In genomic region chr1:204217648-204218000, GRCh38 we compare ENCODE assay signal across 9 cellular contexts. TPM values are rescaled to one million over a fixed set of nuclear protein-coding genes. Genes with fewer than 3 reads are reported as not detected.
"Had no signal": no experiment of that assay in that cellular context is flagged by ENCODE, and none has a peak within 500 bp of the region (broad histone marks: within the 10 kb centered on the region; RNA-seq: fewer than 3 reads in every experiment).

No MANE protein-coding gene starts in this region.

- H3K4me3 ChIP-seq: GM23248, HAP-1, K562 had no signal

- H3K36me3 ChIP-seq: HAP-1 had no signal

- H3K9me3 ChIP-seq: HAP-1 had no signal

- H3K27ac ChIP-seq: GM23248 had no signal

- ATAC-seq: HCT116, K562 had no signal

- H3K27ac Mint-ChIP-seq: HFFc6 had no signal

- H2AFZ ChIP-seq: GM23248 had no signal

- H3K4me3 Mint-ChIP-seq: HFFc6 had no signal

- H3K4me1 ChIP-seq: HAP-1 had no signal

- DNase-seq: GM23248, GOT3, H7, HFFc6, IMR-90 had no signal

RNA-seq across cellular contexts. Expression of gene GOLT1A, which starts 3.8 kb away (rescaled TPM):
- total RNA-seq: GM23248, H4, HFFc6, IMR-90, K562 had no signal
- polyA plus RNA-seq: GM23248, K562 had no signal

RNA-seq across cellular contexts. Expression of gene KISS1, which starts 21.3 kb away (rescaled TPM):
- total RNA-seq: GM23248, H4, H7, K562 had no signal
- polyA plus RNA-seq: GM23248 had no signal

RNA-seq across cellular contexts. Expression of gene REN, which starts 51.5 kb away (rescaled TPM):
- total RNA-seq: GM23248, H4, H7 had no signal
- polyA plus RNA-seq: GM23248 had no signal
